8 cellular contexts compared by ENCODE assay signal in genomic region chr4:139655116-139655515, GRCh38. TPM values are rescaled to one million over a fixed set of nuclear protein-coding genes. Genes with fewer than 3 reads are reported as not detected.
A peak's percentile ranks its signal among the peaks of the same experiment; 100 is the strongest.
DNase-seq lines count a peak whose midpoint lies in the region; ATAC-seq and TF ChIP-seq lines count a peak whose summit lies in the region.

No MANE protein-coding gene starts in this region.

- intact Hi-C loops in mucosa of descending colon (cut with DNase I, micrococcal nuclease): loop anchor here (10.0 kb wide), 2 partner anchors 50 to 160 kb away; no protein-coding TSS in a partner anchor

- ATAC-seq in GM21515 (IDR thresholded peaks at IDR 0.05; ENCODE audit: unreplicated experiment) (peak; percentile 41), mucosa of descending colon (peak; percentile 38), HG03460 (IDR thresholded peaks at IDR 0.05; ENCODE audit: unreplicated experiment) (no peak)

- H3K4me1 ChIP-seq in mucosa of descending colon (ENCODE audit: low read depth): peaks cover 3% of the 10 kb centered on the region

- H3K36me3 ChIP-seq in mucosa of descending colon (ENCODE audit: low read depth) (no peaks in the 10 kb centered on the region), H7 (replicated peaks; ENCODE audit: control insufficient read depth, insufficient read depth, low read length) (no peaks in the 10 kb centered on the region)

- peak; percentile 59 for TF ChIP-seq CTCF in cardiac fibroblast (IDR thresholded peaks at IDR 0.05; ENCODE audit: low read depth, low read length)
- TF ChIP-seq CTCF in mucosa of descending colon (IDR thresholded peaks at IDR 0.05): no peak

- H3K4me3 ChIP-seq in cardiac fibroblast (replicated peaks in 1 of 2; ENCODE audit: low read depth in 2 of 2, low read length in 2 of 2) (no peak overlapping the region), mucosa of descending colon (no peak overlapping the region), H7 (ENCODE audit: insufficient read depth, low read depth, low read length) (no peak overlapping the region)

- H3K9me3 ChIP-seq in mucosa of descending colon: no peaks in the 10 kb centered on the region

- peak; percentile 47 for DNase-seq in DMS53 (lab: John Stamatoyannopoulos, UW)
- DNase-seq in NCI-H446 treated with DMSO at 0.1 percent for 48 hours (lab: John Stamatoyannopoulos, UW): peak; percentile 59
- DNase-seq in cardiac fibroblast (ENCODE audit: low read depth in 2 of 2): peak; percentile 83
- DNase-seq in mucosa of descending colon: no peak
- no peak for DNase-seq in GM19238 (ENCODE audit: insufficient read length, low spot score)
- DNase-seq in H7: no peak

- no peaks in the 10 kb centered on the region for H3K27me3 ChIP-seq in H7 (ENCODE audit: control insufficient read depth, insufficient read depth, low read length)

RNA-seq across cellular contexts. Expression of gene MGST2, which starts 10.5 kb away (rescaled TPM):
- 100 to 1,000 TPM in 2 of 3 donors, 10 to 100 TPM in 1; 64.3 to 134 (median 119) TPM for total RNA-seq in mucosa of descending colon
- 17.0 and 31.8 TPM in 2 replicates for total RNA-seq in H7 (2014; rRNA removed; shearing (Covaris generic))

Comparison
In these comparisons a context has a peak if more than half of its experiments do, and no peak if none do; other contexts are left out.
1. DNase-seq: peak in DMS53 (single experiment), NCI-H446 treated with DMSO at 0.1 percent for 48 hours (single experiment) and cardiac fibroblast (2 of 2); none in mucosa of descending colon (0 of 3), GM19238 (single experiment) and H7 (single experiment).